ENCODE assay signal across 24 cellular contexts in genomic region chr19:29176981-29177754, GRCh38.
"Had no signal": no experiment of that assay in that cellular context is flagged by ENCODE, and none has a peak within 500 bp of the region (broad histone marks: within the 10 kb centered on the region; RNA-seq: fewer than 3 reads in every experiment).

No MANE protein-coding gene starts in this region.

- H3K4me1 ChIP-seq: colonic mucosa, esophagus squamous epithelium, gastrocnemius medialis, heart right ventricle, left lung, lower lobe of right lung had no signal

- H3K9me3 ChIP-seq: colonic mucosa had no signal

- H3K36me3 ChIP-seq: colonic mucosa, esophagus squamous epithelium, gastrocnemius medialis, heart right ventricle, left lung, lower lobe of right lung had no signal

- H3K27ac ChIP-seq: colonic mucosa, epithelial cell of prostate, esophagus squamous epithelium, gastrocnemius medialis, heart right ventricle, left lung, lower lobe of right lung had no signal

- H3K4me3 ChIP-seq: colonic mucosa, esophagus squamous epithelium, gastrocnemius medialis, heart right ventricle, left lung, lower lobe of right lung, mucosa of descending colon had no signal

- H3K27me3 ChIP-seq: colonic mucosa, esophagus squamous epithelium, gastrocnemius medialis, left lung had no signal

- ATAC-seq: effector memory CD8-positive, alpha-beta T cell; esophagus mucosa; gastrocnemius medialis; heart right ventricle; left cardiac atrium; left lung; left ventricle myocardium superior; lower lobe of right lung; mucosa of descending colon had no signal

- DNase-seq: colonic mucosa; cortex of kidney; effector CD8-positive, alpha-beta T cell; effector memory CD8-positive, alpha-beta T cell; endodermal cell; esophagus squamous epithelium; foreskin fibroblast; foreskin melanocyte; gastrocnemius medialis; glutamatergic neuron; head of caudate nucleus; heart right ventricle; hippocampal formation; left cardiac atrium; left lung; left ventricle myocardium superior; lower lobe of right lung; mesenchymal stem cell; mucosa of descending colon had no signal

- FAIRE-seq: endometrium, islet of Langerhans, keratinocyte had no signal
